8 cellular contexts compared by ENCODE assay signal in genomic region chr17:78748730-78749317, GRCh38. TPM values are rescaled to one million over a fixed set of nuclear protein-coding genes. Genes with fewer than 3 reads are reported as not detected.
A peak's percentile ranks its signal among the peaks of the same experiment; 100 is the strongest.
DNase-seq lines count a peak whose midpoint lies in the region; ATAC-seq, FAIRE-seq and TF ChIP-seq lines count a peak whose summit lies in the region.

No MANE protein-coding gene starts in this region.

- H3K27ac Mint-ChIP-seq in activated CD4-positive, alpha-beta memory T cell treated with anti-CD3 and anti-CD28 coated beads, Interleukin-2, amount 10 ng/mL, durations not matched to agents 7 days and 5 days, result peak overlapping the region; percentile 90
- H3K27ac Mint-ChIP-seq in nephron progenitor cell, result no peak overlapping the region

- H3K9me3 ChIP-seq in endothelial cell of umbilical vein (replicated peaks; ENCODE audit: control insufficient read depth, insufficient read depth, low read length), result no peaks in the 10 kb centered on the region
- H3K9me3 ChIP-seq in prostate gland, result no peaks in the 10 kb centered on the region

- peaks cover 4% of the 10 kb centered on the region for H3K79me2 ChIP-seq in endothelial cell of umbilical vein (ENCODE audit: control insufficient read depth, insufficient read depth, low read length)

- TF ChIP-seq POLR2A in endothelial cell of umbilical vein (IDR thresholded peaks at IDR 0.05; ENCODE audit: low read depth, low read length), result no peak
- TF ChIP-seq POLR2A in prostate gland (IDR thresholded peaks at IDR 0.05), result peak; percentile 29

- H3K4me2 ChIP-seq in endothelial cell of umbilical vein (ENCODE audit: insufficient read depth, low read length), result peak overlapping the region; percentile 9

- H3K4me3 Mint-ChIP-seq in activated CD4-positive, alpha-beta memory T cell treated with anti-CD3 and anti-CD28 coated beads, Interleukin-2, amount 10 ng/mL, durations not matched to agents 7 days and 5 days, result peak overlapping the region; percentile 69
- H3K4me3 Mint-ChIP-seq in nephron progenitor cell, result no peak overlapping the region

- CTCF ChIA-PET in activated CD4-positive, alpha-beta memory T cell treated with anti-CD3 and anti-CD28 coated beads, Interleukin-2, amount 10 ng/mL, durations not matched to agents 7 days and 5 days (lab: Charles Lee), result interaction anchor here (0.6 to 5.8 kb wide), 14 partner anchors 10 to 389 kb away, joined by 3 to 40 read pairs (median 5); partner anchors contain the start of gene SOCS3
- CTCF ChIA-PET in endothelial cell of umbilical vein (lab: Charles Lee), result interaction anchor here (1.3 to 2.6 kb wide), 3 partner anchors 12 to 33 kb away, joined by 3 to 9 read pairs (median 4); no protein-coding TSS in a partner anchor

- peaks cover 93% of the 10 kb centered on the region for H3K4me1 Mint-ChIP-seq in activated CD4-positive, alpha-beta memory T cell treated with anti-CD3 and anti-CD28 coated beads, Interleukin-2, amount 10 ng/mL, durations not matched to agents 7 days and 5 days
- peaks cover 35% of the 10 kb centered on the region for H3K4me1 Mint-ChIP-seq in nephron progenitor cell

- POLR2A ChIA-PET in activated CD4-positive, alpha-beta memory T cell treated with anti-CD3 and anti-CD28 coated beads, Interleukin-2, amount 10 ng/mL, durations not matched to agents 7 days and 5 days (lab: Charles Lee), result interaction anchor here (0.8 to 31.8 kb wide), 14 partner anchors 9 to 93 kb away, joined by 3 to 861 read pairs (median 10); partner anchors contain the start of gene CYTH1
- POLR2A ChIA-PET in endothelial cell of umbilical vein (lab: Charles Lee), result no interaction called here

- peak; percentile 33 for ATAC-seq in GM18520 (IDR thresholded peaks at IDR 0.05; ENCODE audit: unreplicated experiment)

- H3K36me3 Mint-ChIP-seq in activated CD4-positive, alpha-beta memory T cell treated with anti-CD3 and anti-CD28 coated beads, Interleukin-2, amount 10 ng/mL, durations not matched to agents 7 days and 5 days (ENCODE audit: low read depth), result peaks cover 50% of the 10 kb centered on the region
- H3K36me3 Mint-ChIP-seq in nephron progenitor cell (ENCODE audit: low read depth), result peaks cover 6% of the 10 kb centered on the region

- H4K20me1 ChIP-seq in endothelial cell of umbilical vein (replicated peaks; ENCODE audit: control insufficient read depth, extremely low read depth, insufficient read depth, low read length), result no peaks in the 10 kb centered on the region

- no peaks in the 10 kb centered on the region for H3K27me3 Mint-ChIP-seq in activated CD4-positive, alpha-beta memory T cell treated with anti-CD3 and anti-CD28 coated beads, Interleukin-2, amount 10 ng/mL, durations not matched to agents 7 days and 5 days
- H3K27me3 Mint-ChIP-seq in nephron progenitor cell (ENCODE audit: low read depth, poor library complexity), result peaks cover 6% of the 10 kb centered on the region

- peak; percentile 46 for DNase-seq in KG1 (lab: John Stamatoyannopoulos, UW)
- DNase-seq in activated CD4-positive, alpha-beta memory T cell treated with anti-CD3 and anti-CD28 coated beads, Interleukin-2, amount 10 ng/mL, durations not matched to agents 7 days and 5 days, result peak; percentile 89
- DNase-seq in endothelial cell of umbilical vein (ENCODE audit: low read depth, low spot score), result peak; percentile 10
- peak; percentile 41 for DNase-seq in prostate gland (ENCODE audit: low spot score)
- no peak for DNase-seq in H7
- no peak for DNase-seq in nephron progenitor cell
- DNase-seq in hepatic stellate cell (ENCODE audit: low spot score), result no peak

- WGBS in prostate gland, result 62% methylated on average over 8 of the region's 8 CpGs

- H3K27ac ChIP-seq in endothelial cell of umbilical vein (ENCODE audit: insufficient read depth, low read depth, low read length) (no peak overlapping the region), prostate gland (peak overlapping the region; percentile 37 to 51)

- dilution Hi-C loops in endothelial cell of umbilical vein (cut with MboI; ENCODE audit: extremely low pct_ligation_motif_present, low sequenced_read_pairs), result no loop called here

- no TSS peak for BruUV-seq in endothelial cell of umbilical vein (replicated peaks; lab: Mats Ljungman, UMichigan)

- H3K9me1 ChIP-seq in endothelial cell of umbilical vein (replicated peaks; ENCODE audit: control insufficient read depth, extremely low read depth, insufficient read depth, low read length), result no peaks in the 10 kb centered on the region

- no peaks in the 10 kb centered on the region for H3K27me3 ChIP-seq in endothelial cell of umbilical vein (ENCODE audit: control insufficient read depth in 2 of 2, insufficient read depth in 2 of 2, low read length in 2 of 2)
- H3K27me3 ChIP-seq in prostate gland (replicated peaks; ENCODE audit: insufficient read depth), result no peaks in the 10 kb centered on the region
- H3K27me3 ChIP-seq in H7 (ENCODE audit: control insufficient read depth, insufficient read depth, low read length), result no peaks in the 10 kb centered on the region

- H3K36me3 ChIP-seq in endothelial cell of umbilical vein (ENCODE audit: control insufficient read depth in 2 of 2, extremely low read depth in 1 of 2, insufficient read depth in 2 of 2, low read length in 2 of 2), result no peaks in the 10 kb centered on the region
- no peaks in the 10 kb centered on the region for H3K36me3 ChIP-seq in prostate gland
- no peaks in the 10 kb centered on the region for H3K36me3 ChIP-seq in H7 (replicated peaks; ENCODE audit: control insufficient read depth, insufficient read depth, low read length)

- intact Hi-C loops in endothelial cell of umbilical vein (cut with micrococcal nuclease), result no loop called here
- intact Hi-C loops in prostate gland (cut with DNase I), result loop anchor here (5.0 kb wide), 1 partner anchor 252 kb away; no protein-coding TSS in a partner anchor

- peak; percentile 68 for FAIRE-seq in endothelial cell of umbilical vein (lab: Jason Lieb, UNC)

- H3K4me3 ChIP-seq in endothelial cell of umbilical vein (replicated peaks in 1 of 3; ENCODE audit: insufficient read depth in 1 of 3, low read depth in 1 of 3, low read length in 3 of 3), result no peak overlapping the region
- H3K4me3 ChIP-seq in prostate gland, result no peak overlapping the region
- no peak overlapping the region for H3K4me3 ChIP-seq in H7 (ENCODE audit: insufficient read depth, low read depth, low read length)

- H3K4me1 ChIP-seq in endothelial cell of umbilical vein (ENCODE audit: control insufficient read depth, extremely low read depth, insufficient read depth, low read length) (peaks cover 9% of the 10 kb centered on the region), prostate gland (replicated peaks) (peaks cover 14% of the 10 kb centered on the region)

- no peak overlapping the region for H2AFZ ChIP-seq in endothelial cell of umbilical vein (ENCODE audit: low read depth, low read length)

- H3K9me3 Mint-ChIP-seq in activated CD4-positive, alpha-beta memory T cell treated with anti-CD3 and anti-CD28 coated beads, Interleukin-2, amount 10 ng/mL, durations not matched to agents 7 days and 5 days, result no peaks in the 10 kb centered on the region
- no peaks in the 10 kb centered on the region for H3K9me3 Mint-ChIP-seq in nephron progenitor cell

- H3K9ac ChIP-seq in endothelial cell of umbilical vein (replicated peaks; ENCODE audit: extremely low read depth, insufficient read depth, low read length), result no peak overlapping the region

- TF ChIP-seq CTCF in endothelial cell of umbilical vein (IDR thresholded peaks at IDR 0.05; ENCODE audit: extremely low read depth in 1 of 2, insufficient read depth in 1 of 2, low read depth in 1 of 2, low read length in 2 of 2) (no peak), prostate gland (IDR thresholded peaks at IDR 0.05) (peak in 1 of 4 experiments; percentile 25), nephron progenitor cell (IDR thresholded peaks at IDR 0.05) (no peak)

TF ChIP-seq in endothelial cell of umbilical vein, 7 proteins besides CTCF, POLR2A, EP300 and RAD21:
- TF ChIP-seq JUN (IDR thresholded peaks at IDR 0.05; ENCODE audit: borderline replicate concordance, insufficient read depth, insufficient read length, low read depth) (no peak), EZH2 (IDR thresholded peaks at IDR 0.05; ENCODE audit: borderline replicate concordance, low read depth, low read length, severe bottlenecking) (no peak), GATA2 (IDR thresholded peaks at IDR 0.05; ENCODE audit: insufficient read depth, insufficient read length, low read depth, low read length) (peak; percentile 33)

RNA-seq across cellular contexts. Expression of gene CYTH1, which starts 33.2 kb away (rescaled TPM):
- 100 to 1,000 TPM; 288 to 309 TPM for total RNA-seq in activated CD4-positive, alpha-beta memory T cell treated with anti-CD3 and anti-CD28 coated beads, Interleukin-2, amount 10 ng/mL, durations not matched to agents 7 days and 5 days
- total RNA-seq in endothelial cell of umbilical vein (49.9 and 54.2 TPM in 2 replicates), prostate gland (10 to 100 TPM; 65.2 to 73.9 TPM)
- polyA plus RNA-seq in endothelial cell of umbilical vein, result 34.5 and 35.9 TPM in 2 replicates
- 25.4 and 26.5 TPM in 2 replicates for polyA plus RNA-seq in endothelial cell of umbilical vein (2011; cell fraction: cytosol; rRNA removed)
- polyA plus RNA-seq in endothelial cell of umbilical vein (2011; cell fraction: nucleus; rRNA removed), result 185 and 215 TPM in 2 replicates
- 37.3 and 37.4 TPM in 2 replicates for polyA plus RNA-seq in endothelial cell of umbilical vein (2012)
- polyA minus RNA-seq in endothelial cell of umbilical vein, result 57.1 and 60.9 TPM in 2 replicates
- polyA minus RNA-seq in endothelial cell of umbilical vein (2011; cell fraction: cytosol; rRNA and poly(A)+ RNA removed), result 3.9 TPM
- polyA minus RNA-seq in endothelial cell of umbilical vein (2011; cell fraction: nucleus; rRNA and poly(A)+ RNA removed), result 50.5 and 74.1 TPM in 2 replicates
- total RNA-seq in H7 (2014; rRNA removed; shearing (Covaris generic)), result 10.3 and 11.3 TPM in 2 replicates

Comparison
In these comparisons a context has a peak if more than half of its experiments do, and no peak if none do; other contexts are left out.
1. DNase-seq: peak in KG1 (single experiment), activated CD4-positive, alpha-beta memory T cell treated with anti-CD3 and anti-CD28 coated beads, Interleukin-2, amount 10 ng/mL, durations not matched to agents 7 days and 5 days (single experiment), endothelial cell of umbilical vein (single experiment) and prostate gland (single experiment); none in H7 (single experiment), nephron progenitor cell (single experiment) and hepatic stellate cell (single experiment).